ENCODE assay signal across 28 cellular contexts in genomic region chr3:12184541-12184940, GRCh38. TPM values are rescaled to one million over a fixed set of nuclear protein-coding genes. Genes with fewer than 3 reads are reported as not detected.
"Had no signal": no experiment of that assay in that cellular context is flagged by ENCODE, and none has a peak within 500 bp of the region (broad histone marks: within the 10 kb centered on the region; RNA-seq: fewer than 3 reads in every experiment).

No MANE protein-coding gene starts in this region.

- H3K27ac ChIP-seq: gastrocnemius medialis, neural progenitor cell, parathyroid adenoma had no signal

- H3K4me1 ChIP-seq: gastrocnemius medialis, neural progenitor cell, parathyroid adenoma had no signal

- H3K36me3 ChIP-seq: gastrocnemius medialis, neural progenitor cell, thyroid gland, uterus had no signal

- H3K9ac ChIP-seq: neural progenitor cell, parathyroid adenoma had no signal

- H3K9me3 Mint-ChIP-seq: memory B cell; naive B cell; natural killer cell treated with Interleukin-12 subunit alpha and Interleukin-12 subunit beta and Interleukin-15 and Interleukin-18, amount 100 ng/mL, for 72 hours; neural progenitor cell; type B pancreatic cell had no signal

- H3K4me3 ChIP-seq: dorsolateral prefrontal cortex, gastrocnemius medialis, lung, mucosa of descending colon, neural progenitor cell, smooth muscle cell, thyroid gland, uterus had no signal

- H3K9me3 ChIP-seq: gastrocnemius medialis, mucosa of descending colon, thyroid gland, uterus had no signal

- H3K27me3 ChIP-seq: dorsolateral prefrontal cortex, gastrocnemius medialis, neural progenitor cell, thyroid gland, uterus had no signal

- H3K36me3 Mint-ChIP-seq: memory B cell; mesothelial cell of epicardium; naive B cell; natural killer cell treated with Interleukin-12 subunit alpha and Interleukin-12 subunit beta and Interleukin-15 and Interleukin-18, amount 100 ng/mL, for 72 hours; neural progenitor cell; type B pancreatic cell had no signal

- H3K4me3 Mint-ChIP-seq: memory B cell; mesothelial cell of epicardium; naive B cell; natural killer cell treated with Interleukin-12 subunit alpha and Interleukin-12 subunit beta and Interleukin-15 and Interleukin-18, amount 100 ng/mL, for 72 hours; neural progenitor cell; type B pancreatic cell had no signal

- ATAC-seq: gastrocnemius medialis; left lobe of liver; mucosa of descending colon; natural killer cell treated with Interleukin-12 subunit alpha and Interleukin-12 subunit beta and Interleukin-15 and Interleukin-18, amount 100 ng/mL, for 72 hours; sciatic nerve had no signal

- DNase-seq: cortex of kidney; dorsolateral prefrontal cortex; effector CD4-positive, alpha-beta T cell; foreskin fibroblast; gastrocnemius medialis; head of caudate nucleus; kidney; mucosa of descending colon; naive B cell; stimulated activated CD4-positive, alpha-beta T cell treated with anti-CD3 and anti-CD28 coated beads, Interleukin-12 subunit alpha, Interleukin-12 subunit beta, amount 100 ng/mL, for 4 hours; stimulated activated CD4-positive, alpha-beta T cell treated with anti-CD3 and anti-CD28 coated beads, Interleukin-1b, Interleukin-23, amount 100 ng/mL, for 48 hours; stimulated activated CD4-positive, alpha-beta T cell treated with anti-CD3 and anti-CD28 coated beads, Interleukin-4, amount 100 ng/mL, for 1 hour; stimulated activated CD8-positive, alpha-beta memory T cell treated with anti-CD3 and anti-CD28 coated beads, Interleukin-4, amount 100 ng/mL, for 48 hours; stimulated activated naive CD8-positive, alpha-beta T cell treated with anti-CD3 and anti-CD28 coated beads, Interleukin-15, Interleukin-2, amounts not matched to agents 100 U/mL and 50 U/mL, for 24 hours; thyroid gland; uterus had no signal

- H3K27me3 Mint-ChIP-seq: memory B cell, progenitor cell of endocrine pancreas, type B pancreatic cell had no signal

- H3K27ac Mint-ChIP-seq: memory B cell; mesothelial cell of epicardium; naive B cell; natural killer cell treated with Interleukin-12 subunit alpha and Interleukin-12 subunit beta and Interleukin-15 and Interleukin-18, amount 100 ng/mL, for 72 hours; neural progenitor cell; progenitor cell of endocrine pancreas; type B pancreatic cell had no signal

RNA-seq across cellular contexts. Expression of gene TIMP4, which starts 25.8 kb away (rescaled TPM):
- total RNA-seq: glomerular endothelial cell; natural killer cell treated with Interleukin-12 subunit alpha and Interleukin-12 subunit beta and Interleukin-15 and Interleukin-18, amount 100 ng/mL, for 72 hours; progenitor cell of endocrine pancreas had no signal
